ENCODE assay signal across 1 cellular context in genomic region chr1:230772457-230773395, GRCh38.
TF ChIP-seq lines count a peak whose summit lies in the region.

No MANE protein-coding gene starts in this region.

TF ChIP-seq in K562, 482 proteins besides CTCF, POLR2A, EP300 and RAD21 (continued from another document):
- TF ChIP-seq DEAF1 (CRISPR knock-in tag; IDR thresholded peaks at IDR 0.05) (peak; percentile 66), CREB1 (IDR thresholded peaks at IDR 0.05) (no peak), CREB1 (CRISPR knock-in tag; IDR thresholded peaks at IDR 0.05) (no peak), THAP12 (CRISPR knock-in tag; IDR thresholded peaks at IDR 0.05) (no peak), RB1 (IDR thresholded peaks at IDR 0.05; ENCODE audit: low read depth) (peak; percentile 36; the same call in 1 of the 2 replicates), SMC3 (conservative IDR thresholded peaks at IDR 0.05; ENCODE audit: insufficient read depth, low read depth, low read length) (peak; percentile 56), E2F1 (CRISPR knock-in tag; IDR thresholded peaks at IDR 0.05) (no peak), CBFA2T3 (IDR thresholded peaks at IDR 0.05) (no peak), NR2C2 (CRISPR knock-in tag; IDR thresholded peaks at IDR 0.05) (no peak), NR2C2 (tag; IDR thresholded peaks at IDR 0.05) (no peak), MXD1 (CRISPR knock-in tag; IDR thresholded peaks at IDR 0.05; ENCODE audit: borderline replicate concordance, poor library complexity, severe bottlenecking) (no peak), RCOR1 (IDR thresholded peaks at IDR 0.05; ENCODE audit: borderline replicate concordance in 1 of 2, low read depth in 2 of 2, low read length in 2 of 2) (peak in 1 of 2 experiments; percentile 33; a peak in 1 of 4 replicates), EZH2 (IDR thresholded peaks at IDR 0.05; ENCODE audit: borderline replicate concordance, low read depth, low read length) (0 out of 2 replicates have a peak, but pooled peaks have one; percentile 24), CTBP1 (IDR thresholded peaks at IDR 0.05; ENCODE audit: borderline replicate concordance) (peak; percentile 24; the same call in 1 of the 2 replicates), ZBTB17 (CRISPR knock-in tag; IDR thresholded peaks at IDR 0.05) (no peak), KLF1 (tag; IDR thresholded peaks at IDR 0.05) (no peak), DDX20 (tag; IDR thresholded peaks at IDR 0.05; ENCODE audit: low read depth) (no peak)
